Comparison of ENCODE assay signal across 25 cellular contexts in the genomic region with DNA sequence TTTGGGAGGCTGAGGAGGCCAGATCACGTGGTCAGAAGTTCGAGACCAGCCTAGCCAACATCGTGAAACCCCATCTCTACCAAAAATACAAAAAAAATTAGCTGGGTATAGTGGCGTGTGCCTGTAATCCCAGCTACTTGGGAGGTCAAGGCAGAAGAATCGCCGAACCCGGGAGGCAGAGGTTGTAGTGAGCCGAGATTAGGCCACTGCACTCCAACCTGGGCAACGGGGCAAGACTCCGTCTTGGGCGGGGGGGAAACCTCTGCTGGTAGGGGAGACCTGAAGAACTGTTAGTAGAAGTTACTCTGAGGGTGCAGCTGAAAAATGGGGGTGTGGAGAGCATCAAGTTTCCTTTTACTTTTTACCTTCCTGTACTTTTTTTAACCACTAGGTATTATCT. TPM values are rescaled to one million over a fixed set of nuclear protein-coding genes. Genes with fewer than 3 reads are reported as not detected.
"Had no signal": no experiment of that assay in that cellular context is flagged by ENCODE, and none has a peak within 500 bp of the region (broad histone marks: within the 10 kb centered on the region; RNA-seq: fewer than 3 reads in every experiment).

No MANE protein-coding gene starts in this region.

- ATAC-seq: left colon; pancreas; sciatic nerve; SK-N-SH treated with all-trans-retinoic acid at 6 μM for 48 hours; stimulated activated memory B cell treated with anti-CD40 and anti-IgM and Interleukin-4, amounts not matched to agents 10 μg/mL and 1 μg/mL and 100 μg/mL, for 72 hours had no signal

- H3K9me3 ChIP-seq: neutrophil, pancreas, testis had no signal

- H3K27ac Mint-ChIP-seq: activated naive CD4-positive, alpha-beta T cell treated with anti-CD3 and anti-CD28 coated beads, Interleukin-2, amount 50 U/mL, for 24 hours; stimulated activated memory B cell treated with anti-CD40 and anti-IgM and Interleukin-4, amounts not matched to agents 10 μg/mL and 1 μg/mL and 100 μg/mL, for 72 hours had no signal

- H3K4me3 ChIP-seq: cardiac muscle cell, testis had no signal

- H3K27ac ChIP-seq: neutrophil had no signal

- DNase-seq: activated CD8-positive, alpha-beta memory T cell treated with anti-CD3 and anti-CD28 coated beads for 24 hours; activated CD8-positive, alpha-beta memory T cell treated with anti-CD3 and anti-CD28 coated beads, Interleukin-2, amount 50 U/mL, for 48 hours; activated gamma-delta T cell; activated T-cell treated with anti-CD3 and anti-CD28 coated beads, Interleukin-2, amount 50 U/mL, for 48 hours; dorsolateral prefrontal cortex; foreskin melanocyte; glutamatergic neuron; hypothalamus; left colon; pancreas; stimulated activated CD4-positive, alpha-beta T cell treated with anti-CD3 and anti-CD28 coated beads, Interleukin-4, amount 100 ng/mL, for 24 hours; T-helper 1 cell; testis had no signal

- H3K9me3 Mint-ChIP-seq: activated naive CD4-positive, alpha-beta T cell treated with anti-CD3 and anti-CD28 coated beads, Interleukin-2, amount 50 U/mL, for 24 hours had no signal

- H3K4me3 Mint-ChIP-seq: stimulated activated memory B cell treated with anti-CD40 and anti-IgM and Interleukin-4, amounts not matched to agents 10 μg/mL and 1 μg/mL and 100 μg/mL, for 72 hours had no signal

- H3K36me3 Mint-ChIP-seq: activated naive CD4-positive, alpha-beta T cell treated with anti-CD3 and anti-CD28 coated beads, Interleukin-2, amount 50 U/mL, for 24 hours had no signal

- H3K36me3 ChIP-seq: cardiac muscle cell, neutrophil, pancreas had no signal

- H3K27me3 Mint-ChIP-seq: activated naive CD4-positive, alpha-beta T cell treated with anti-CD3 and anti-CD28 coated beads, Interleukin-2, amount 50 U/mL, for 24 hours; stimulated activated memory B cell treated with anti-CD40 and anti-IgM and Interleukin-4, amounts not matched to agents 10 μg/mL and 1 μg/mL and 100 μg/mL, for 72 hours had no signal

- H3K27me3 ChIP-seq: cardiac muscle cell, dorsolateral prefrontal cortex, pancreas, testis had no signal

RNA-seq across cellular contexts. Expression of a gene that starts 21.4 kb away (rescaled TPM):
- total RNA-seq: cardiac muscle cell, epithelial cell of proximal tubule, left colon, lung microvascular endothelial cell, mononuclear cell, pancreas, pulmonary artery endothelial cell, sciatic nerve, smooth muscle cell, testis, ureter had no signal
- polyA plus RNA-seq: cardiac muscle cell, pancreas, smooth muscle cell had no signal
